Comparison of ENCODE assay signal across 21 cellular contexts in genomic region chr7:153628825-153629224, GRCh38.
"Had no signal": no experiment of that assay in that cellular context is flagged by ENCODE, and none has a peak within 500 bp of the region (broad histone marks: within the 10 kb centered on the region; RNA-seq: fewer than 3 reads in every experiment).

No MANE protein-coding gene starts in this region.

- H3K27ac Mint-ChIP-seq: activated CD4-positive, alpha-beta T cell treated with anti-CD3 and anti-CD28 coated beads, Interleukin-2, amount 10 ng/mL, durations not matched to agents 24 days and 14 days; activated naive CD4-positive, alpha-beta T cell treated with anti-CD3 and anti-CD28 coated beads, Interleukin-2, amount 10 ng/mL, durations not matched to agents 7 days and 5 days; activated naive CD8-positive, alpha-beta T cell treated with anti-CD3 and anti-CD28 coated beads, Interleukin-2, amount 50 U/mL, for 24 hours; brain; neural progenitor cell; progenitor cell of endocrine pancreas had no signal

- H2AFZ ChIP-seq: neural progenitor cell had no signal

- H3K4me1 Mint-ChIP-seq: activated CD4-positive, alpha-beta T cell treated with anti-CD3 and anti-CD28 coated beads, Interleukin-2, amount 10 ng/mL, durations not matched to agents 24 days and 14 days; activated naive CD4-positive, alpha-beta T cell treated with anti-CD3 and anti-CD28 coated beads, Interleukin-2, amount 10 ng/mL, durations not matched to agents 7 days and 5 days; activated naive CD8-positive, alpha-beta T cell treated with anti-CD3 and anti-CD28 coated beads, Interleukin-2, amount 50 U/mL, for 24 hours; brain had no signal

- H3K4me3 ChIP-seq: coronary artery, neural progenitor cell, thyroid gland had no signal

- H3K4me2 ChIP-seq: neural progenitor cell had no signal

- ATAC-seq: activated naive CD8-positive, alpha-beta T cell treated with anti-CD3 and anti-CD28 coated beads, Interleukin-2, amount 50 U/mL, for 24 hours; left lobe of liver had no signal

- H3K27me3 Mint-ChIP-seq: activated CD4-positive, alpha-beta T cell treated with anti-CD3 and anti-CD28 coated beads, Interleukin-2, amount 10 ng/mL, durations not matched to agents 24 days and 14 days; activated naive CD4-positive, alpha-beta T cell treated with anti-CD3 and anti-CD28 coated beads, Interleukin-2, amount 10 ng/mL, durations not matched to agents 7 days and 5 days; activated naive CD8-positive, alpha-beta T cell treated with anti-CD3 and anti-CD28 coated beads, Interleukin-2, amount 50 U/mL, for 24 hours; brain; progenitor cell of endocrine pancreas had no signal

- H3K4me3 Mint-ChIP-seq: activated CD4-positive, alpha-beta T cell treated with anti-CD3 and anti-CD28 coated beads, Interleukin-2, amount 10 ng/mL, durations not matched to agents 24 days and 14 days; activated naive CD4-positive, alpha-beta T cell treated with anti-CD3 and anti-CD28 coated beads, Interleukin-2, amount 10 ng/mL, durations not matched to agents 7 days and 5 days; activated naive CD8-positive, alpha-beta T cell treated with anti-CD3 and anti-CD28 coated beads, Interleukin-2, amount 50 U/mL, for 24 hours; brain; neural progenitor cell had no signal

- H3K4me1 ChIP-seq: neural progenitor cell had no signal

- H3K9me3 ChIP-seq: thyroid gland had no signal

- DNase-seq: activated CD4-positive, alpha-beta T cell treated with anti-CD3 and anti-CD28 coated beads, Interleukin-2, amount 10 ng/mL, durations not matched to agents 24 days and 14 days; activated CD8-positive, alpha-beta memory T cell treated with anti-CD3 and anti-CD28 coated beads, Interleukin-2, amount 50 U/mL, for 48 hours; activated effector memory CD4-positive, alpha-beta T cell treated with Interleukin-2 at 50 U/mL for 16 hours; activated naive CD4-positive, alpha-beta T cell treated with anti-CD3 and anti-CD28 coated beads, Interleukin-2, amount 10 ng/mL, durations not matched to agents 7 days and 5 days; activated naive CD8-positive, alpha-beta T cell treated with anti-CD3 and anti-CD28 coated beads, Interleukin-2, amount 50 U/mL, for 24 hours; activated T-cell treated with anti-CD3 and anti-CD28 coated beads, Interleukin-2, amount 50 U/mL, for 48 hours; anterior cingulate cortex; central memory CD4-positive, alpha-beta T cell; foreskin melanocyte; hypothalamus; islet precursor cell; stimulated activated CD4-positive, alpha-beta T cell treated with anti-CD3 and anti-CD28 coated beads, Interleukin-12 subunit alpha, Interleukin-12 subunit beta, amount 100 ng/mL, for 4 hours; stimulated activated CD4-positive, alpha-beta T cell treated with anti-CD3 and anti-CD28 coated beads, Interleukin-1b, Interleukin-23, amount 100 ng/mL, for 48 hours; stimulated activated CD8-positive, alpha-beta memory T cell treated with anti-CD3 and anti-CD28 coated beads, Interleukin-4, amount 100 ng/mL, for 48 hours; stimulated activated naive CD4-positive, alpha-beta T cell had no signal

- H3K27ac ChIP-seq: coronary artery, neural progenitor cell, thyroid gland had no signal

- H3K36me3 Mint-ChIP-seq: activated naive CD4-positive, alpha-beta T cell treated with anti-CD3 and anti-CD28 coated beads, Interleukin-2, amount 10 ng/mL, durations not matched to agents 7 days and 5 days; brain; neural progenitor cell had no signal

- H3K36me3 ChIP-seq: neural progenitor cell, thyroid gland had no signal
